ENCODE assay signal across 8 cellular contexts in the genomic region with DNA sequence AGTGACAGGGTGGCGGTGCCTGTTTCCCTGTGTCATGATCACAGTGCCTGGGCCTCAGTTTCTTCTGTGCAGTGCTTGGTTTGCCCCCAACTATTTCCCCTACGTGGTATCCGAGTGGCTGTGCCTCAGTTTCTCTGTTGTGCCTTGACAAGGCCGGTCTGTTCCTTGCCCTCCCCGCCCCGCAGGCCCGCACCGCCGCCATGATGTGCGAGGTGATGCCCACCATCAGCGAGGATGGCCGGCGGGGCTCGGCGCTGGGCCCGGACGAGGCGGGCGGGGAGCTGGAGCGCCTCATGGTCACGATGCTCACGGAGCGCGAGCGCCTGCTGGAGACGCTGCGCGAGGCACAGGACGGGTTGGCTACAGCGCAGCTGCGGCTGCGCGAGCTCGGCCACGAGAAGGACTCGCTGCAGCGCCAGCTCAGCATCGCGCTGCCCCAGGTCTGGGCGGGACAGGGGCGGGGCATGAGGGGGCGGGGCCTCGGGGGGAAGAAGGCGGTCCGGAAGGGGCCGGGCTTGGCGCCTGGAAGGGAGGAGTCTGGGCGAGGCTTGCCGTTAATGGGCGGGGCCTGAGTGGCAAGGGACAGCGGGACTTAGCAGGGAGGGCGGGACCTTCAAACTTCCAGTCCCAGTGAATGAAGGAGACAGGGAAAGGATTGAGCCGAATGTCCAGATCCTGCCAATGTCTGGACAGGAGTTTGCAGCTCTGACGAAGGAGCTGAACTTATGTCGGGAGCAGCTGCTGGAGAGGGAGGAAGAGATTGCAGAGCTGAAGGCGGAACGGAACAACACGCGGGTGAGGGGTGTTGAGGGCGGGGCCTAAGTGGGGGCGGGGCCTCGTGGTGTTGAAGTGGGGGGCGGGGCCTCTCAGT. TPM values are rescaled to one million over a fixed set of nuclear protein-coding genes. Genes with fewer than 3 reads are reported as not detected.
DNase-seq lines count a peak whose midpoint lies in the region; ATAC-seq, FAIRE-seq and TF ChIP-seq lines count a peak whose summit lies in the region.

No MANE protein-coding gene starts in this region.

- intact Hi-C loops in kidney (cut with DNase I), result no loop called here

- H3K4me1 ChIP-seq in kidney (ENCODE audit: control insufficient read depth in 1 of 2, insufficient read depth in 1 of 2, low read depth in 1 of 2, low read length in 2 of 2), result peaks cover 0 to 7% of the 10 kb centered on the region in 2 donors

- H3K36me3 ChIP-seq in kidney (ENCODE audit: control insufficient read depth in 1 of 2, insufficient read depth in 2 of 2, low read length in 2 of 2), result no peaks in the 10 kb centered on the region

- peak; percentile 87 for ATAC-seq in GM19023 (IDR thresholded peaks at IDR 0.05; ENCODE audit: unreplicated experiment)
- ATAC-seq in HG03175 (IDR thresholded peaks at IDR 0.05; ENCODE audit: unreplicated experiment), result peak; percentile 81

- no peak for FAIRE-seq in kidney (lab: Jason Lieb, UNC)

- H3K9me3 ChIP-seq in kidney (ENCODE audit: control insufficient read depth in 1 of 2, low read length in 2 of 2), result no peaks in the 10 kb centered on the region

- peak overlapping the region; percentile 60 to 71 for H3K27ac ChIP-seq in kidney (ENCODE audit: low read depth in 2 of 2, low read length in 2 of 2)

- H3K4me3 ChIP-seq in AG09309 (ENCODE audit: control insufficient read depth, low read depth, low read length), result peak overlapping the region; percentile 29
- H3K4me3 ChIP-seq in kidney (ENCODE audit: low read length in 2 of 2), result peak overlapping the region; percentile 45 to 53

- TF ChIP-seq CTCF in AG09309 (IDR thresholded peaks at IDR 0.05; ENCODE audit: control insufficient read depth, insufficient read depth, low read depth, low read length, missing control alignments) (no peak), kidney (IDR thresholded peaks at IDR 0.05; ENCODE audit: borderline replicate concordance, extremely low read depth, insufficient read depth) (no peak)

- no peak overlapping the region for H3K9ac ChIP-seq in kidney (ENCODE audit: low read length in 2 of 2)

- DNase-seq in AG09309 (ENCODE audit: low read depth) (peak; percentile 77), NCI-H345 (lab: John Stamatoyannopoulos, UW) (peak; percentile 88), kidney (peak; percentile 99)
- DNase-seq in activated CD4-positive, CD25-positive, alpha-beta regulatory T cell (lab: John Stamatoyannopoulos, UW), result peak; percentile 89 to 96 (median 90)
- DNase-seq in central memory CD4-positive, alpha-beta T cell, result peak; percentile 94
- peak; percentile 92 for DNase-seq in stimulated activated CD4-positive, alpha-beta T cell treated with anti-CD3 and anti-CD28 coated beads, Interleukin-15, amount 100 ng/mL, for 1 hour (ENCODE audit: low read depth in 1 of 2, low spot score in 1 of 2)

RNA-seq across cellular contexts. Expression of gene PPFIA3, which starts 8.6 kb away (rescaled TPM):
- 7.1 TPM for total RNA-seq in kidney
- polyA plus RNA-seq in kidney (ENCODE audit: insufficient read depth, low read depth, low replicate concordance), result 20.0 TPM

RNA-seq across cellular contexts. Expression of gene C19orf73, which starts 9.0 kb away (rescaled TPM):
- 0.82 TPM for total RNA-seq in kidney
- 3.9 TPM for polyA plus RNA-seq in kidney (ENCODE audit: insufficient read depth, low read depth, low replicate concordance)

RNA-seq across cellular contexts. Expression of gene LIN7B, which starts 13.7 kb away (rescaled TPM):
- 4.7 TPM for total RNA-seq in kidney
- polyA plus RNA-seq in kidney (ENCODE audit: insufficient read depth, low read depth, low replicate concordance), result 9.7 TPM

RNA-seq across cellular contexts. Expression of gene HRC, which starts 27.3 kb away (rescaled TPM):
- total RNA-seq in kidney, result 7.0 TPM
- 4.2 TPM for polyA plus RNA-seq in kidney (ENCODE audit: insufficient read depth, low read depth, low replicate concordance)

RNA-seq across cellular contexts. Expression of gene TRPM4, which starts 29.7 kb away (rescaled TPM):
- 89.1 TPM for total RNA-seq in kidney
- 47.6 TPM for polyA plus RNA-seq in kidney (ENCODE audit: insufficient read depth, low read depth, low replicate concordance)

Comparison
In these comparisons a context has a peak if more than half of its experiments do, and no peak if none do; other contexts are left out.
1. Peak in every context shown above with its lines: DNase-seq, ATAC-seq, H3K4me3 ChIP-seq and H3K27ac ChIP-seq.